10 cellular contexts compared by ENCODE assay signal in the genomic region with DNA sequence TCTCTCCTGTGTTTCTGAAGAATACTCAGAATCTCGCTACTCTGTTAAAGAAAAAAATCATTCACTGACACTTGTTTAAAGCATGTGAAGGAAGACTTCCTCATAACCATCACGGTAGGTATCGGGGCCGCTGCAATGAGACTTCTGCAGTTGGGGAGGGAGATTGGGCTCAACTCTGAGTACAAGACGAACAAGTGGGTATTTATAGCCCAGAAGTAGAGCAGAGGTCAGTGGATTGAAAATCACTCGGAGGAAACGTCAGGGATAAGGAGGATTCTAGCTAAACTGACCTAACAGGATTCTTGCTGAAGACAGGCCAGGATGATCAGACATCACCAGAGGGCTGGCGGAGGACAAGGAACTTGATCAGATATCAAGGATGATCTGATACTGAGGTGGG. TPM values are rescaled to one million over a fixed set of nuclear protein-coding genes. Genes with fewer than 3 reads are reported as not detected.
DNase-seq lines count a peak whose midpoint lies in the region; ATAC-seq and TF ChIP-seq lines count a peak whose summit lies in the region.
"Had no signal": no experiment of that assay in that cellular context is flagged by ENCODE, and none has a peak within 500 bp of the region (broad histone marks: within the 10 kb centered on the region; RNA-seq: fewer than 3 reads in every experiment).

No MANE protein-coding gene starts in this region.

- CTCF ChIA-PET in CD4-positive, alpha-beta T cell (lab: Charles Lee) = interaction anchor here (1.2 to 6.0 kb wide), 12 partner anchors 9 to 57 kb away, joined by 3 to 107 read pairs (median 12); a partner anchor contains a TSS

- peak overlapping the region; percentile 16 for H3K27ac Mint-ChIP-seq in CD4-positive, alpha-beta T cell
- no peak overlapping the region for H3K27ac Mint-ChIP-seq in central memory CD8-positive, alpha-beta T cell (ENCODE audit: low read depth)
- H3K27ac Mint-ChIP-seq in natural killer cell treated with Interleukin-12 subunit alpha and Interleukin-12 subunit beta and Interleukin-15 and Interleukin-18, amount 100 ng/mL, for 72 hours = peak overlapping the region; percentile 3 to 86
- H3K27ac Mint-ChIP-seq in activated naive CD4-positive, alpha-beta T cell treated with anti-CD3 and anti-CD28 coated beads, Interleukin-2, amount 50 U/mL, for 72 hours = no peak overlapping the region

- H3K4me3 ChIP-seq in heart left ventricle = no peak overlapping the region

- TF ChIP-seq POLR2A in heart left ventricle (IDR thresholded peaks at IDR 0.05) = peak in 1 of 2 donors; percentile 33

- POLR2A ChIA-PET in CD4-positive, alpha-beta T cell (lab: Charles Lee) = interaction anchor here (1.2 to 5.6 kb wide), 7 partner anchors 16 to 47 kb away, joined by 4 to 99 read pairs (median 30); a partner anchor contains a TSS

- H3K4me1 ChIP-seq in heart left ventricle = peaks cover 0 to 98% (median 67%) of the 10 kb centered on the region in 12 donors

- ATAC-seq in CD4-positive, alpha-beta T cell (ENCODE audit: poor library complexity) = no peak
- ATAC-seq in central memory CD8-positive, alpha-beta T cell (replicated peaks; ENCODE audit: extremely low read depth, poor library complexity, severe bottlenecking) = no peak
- ATAC-seq in heart left ventricle (peak in 2 of 4 donors; percentile 19 to 26), GM21825 (IDR thresholded peaks at IDR 0.05; ENCODE audit: unreplicated experiment) (no peak)
- ATAC-seq in natural killer cell treated with Interleukin-12 subunit alpha and Interleukin-12 subunit beta and Interleukin-15 and Interleukin-18, amount 100 ng/mL, for 72 hours = no peak
- no peak for ATAC-seq in activated naive CD4-positive, alpha-beta T cell treated with anti-CD3 and anti-CD28 coated beads, Interleukin-2, amount 50 U/mL, for 72 hours

- H3K27me3 ChIP-seq in CD4-positive, alpha-beta T cell (ENCODE audit: control insufficient read depth, insufficient read depth, low read length) = no peaks in the 10 kb centered on the region
- no peaks in the 10 kb centered on the region for H3K27me3 ChIP-seq in heart left ventricle

- no peak overlapping the region for H3K4me3 Mint-ChIP-seq in CD4-positive, alpha-beta T cell
- H3K4me3 Mint-ChIP-seq in central memory CD8-positive, alpha-beta T cell = peak overlapping the region; percentile 50
- H3K4me3 Mint-ChIP-seq in natural killer cell treated with Interleukin-12 subunit alpha and Interleukin-12 subunit beta and Interleukin-15 and Interleukin-18, amount 100 ng/mL, for 72 hours = peak overlapping the region; percentile 6

- no peak for DNase-seq in CD4-positive, alpha-beta T cell
- DNase-seq in central memory CD8-positive, alpha-beta T cell (ENCODE audit: low spot score in 2 of 2) = no peak
- peak in 1 of 5 donors; percentile 64 for DNase-seq in heart left ventricle
- no peak for DNase-seq in natural killer cell treated with Interleukin-12 subunit alpha and Interleukin-12 subunit beta and Interleukin-15 and Interleukin-18, amount 100 ng/mL, for 72 hours (ENCODE audit: low spot score)
- DNase-seq in activated naive CD4-positive, alpha-beta T cell treated with Interleukin-2 at 50 U/mL for 16 hours = no peak
- no peak for DNase-seq in activated naive CD4-positive, alpha-beta T cell treated with anti-CD3 and anti-CD28 coated beads, Interleukin-2, amount 50 U/mL, for 16 hours
- no peak for DNase-seq in activated naive CD4-positive, alpha-beta T cell treated with anti-CD3 and anti-CD28 coated beads, Interleukin-2, amount 50 U/mL, for 72 hours (ENCODE audit: low spot score in 2 of 2)

- peaks cover 0 to 8% (median 0%) of the 10 kb centered on the region in 9 donors for H3K36me3 ChIP-seq in heart left ventricle

- intact Hi-C loops in CD4-positive, alpha-beta T cell (cut with DNase I, micrococcal nuclease) = loop anchor here (1.0 kb wide), 3 partner anchors 14 to 45 kb away; a partner anchor contains a TSS
- intact Hi-C loops in heart left ventricle (cut with DNase I) = loop anchor here in 8 of 10 donors (1.0 to 5.0 kb wide), 6 partner anchors 32 to 46 kb away; a partner anchor contains a TSS

- no peak overlapping the region for H3K27ac ChIP-seq in CD4-positive, alpha-beta T cell (ENCODE audit: low read depth, low read length)
- peak overlapping the region; percentile 76 to 98 (median 90) for H3K27ac ChIP-seq in heart left ventricle

- H3K9me3 ChIP-seq in CD4-positive, alpha-beta T cell (ENCODE audit: control insufficient read depth, low read length) = no peaks in the 10 kb centered on the region
- H3K9me3 ChIP-seq in heart left ventricle = no peaks in the 10 kb centered on the region

- WGBS in heart left ventricle, 4 donors = 26 to 41% (median 37%) methylated on average over 8 of the region's 8 CpGs

- no peak for TF ChIP-seq CTCF in CD4-positive, alpha-beta T cell (IDR thresholded peaks at IDR 0.05)
- TF ChIP-seq CTCF in heart left ventricle (IDR thresholded peaks at IDR 0.05) = no peak

- no peaks in the 10 kb centered on the region for H3K27me3 Mint-ChIP-seq in CD4-positive, alpha-beta T cell
- H3K27me3 Mint-ChIP-seq in central memory CD8-positive, alpha-beta T cell = no peaks in the 10 kb centered on the region
- H3K27me3 Mint-ChIP-seq in natural killer cell treated with Interleukin-12 subunit alpha and Interleukin-12 subunit beta and Interleukin-15 and Interleukin-18, amount 100 ng/mL, for 72 hours = no peaks in the 10 kb centered on the region
- H3K27me3 Mint-ChIP-seq: activated naive CD8-positive, alpha-beta T cell had no signal

- peaks cover 79% of the 10 kb centered on the region for H3K4me1 Mint-ChIP-seq in CD4-positive, alpha-beta T cell (ENCODE audit: low read depth)
- H3K4me1 Mint-ChIP-seq in central memory CD8-positive, alpha-beta T cell = peaks cover 91% of the 10 kb centered on the region
- H3K4me1 Mint-ChIP-seq in natural killer cell treated with Interleukin-12 subunit alpha and Interleukin-12 subunit beta and Interleukin-15 and Interleukin-18, amount 100 ng/mL, for 72 hours (ENCODE audit: low read depth in 2 of 2) = peaks cover 76 to 82% of the 10 kb centered on the region in 2 donors

- H3K36me3 Mint-ChIP-seq in CD4-positive, alpha-beta T cell (ENCODE audit: low read depth) = peaks cover 13% of the 10 kb centered on the region
- H3K36me3 Mint-ChIP-seq in central memory CD8-positive, alpha-beta T cell (ENCODE audit: insufficient read depth) = peaks cover 21% of the 10 kb centered on the region
- peaks cover 5% of the 10 kb centered on the region for H3K36me3 Mint-ChIP-seq in natural killer cell treated with Interleukin-12 subunit alpha and Interleukin-12 subunit beta and Interleukin-15 and Interleukin-18, amount 100 ng/mL, for 72 hours
- H3K36me3 Mint-ChIP-seq in activated naive CD4-positive, alpha-beta T cell treated with anti-CD3 and anti-CD28 coated beads, Interleukin-2, amount 50 U/mL, for 72 hours = peaks cover 0 to 37% of the 10 kb centered on the region in 2 donors
- H3K36me3 Mint-ChIP-seq: CD4-positive, CD25-positive, alpha-beta regulatory T cell had no signal

- no peaks in the 10 kb centered on the region for H3K9me3 Mint-ChIP-seq in CD4-positive, alpha-beta T cell
- peaks cover 5% of the 10 kb centered on the region for H3K9me3 Mint-ChIP-seq in central memory CD8-positive, alpha-beta T cell
- H3K9me3 Mint-ChIP-seq in natural killer cell treated with Interleukin-12 subunit alpha and Interleukin-12 subunit beta and Interleukin-15 and Interleukin-18, amount 100 ng/mL, for 72 hours = peaks cover 4% of the 10 kb centered on the region
- H3K9me3 Mint-ChIP-seq in activated naive CD4-positive, alpha-beta T cell treated with anti-CD3 and anti-CD28 coated beads, Interleukin-2, amount 50 U/mL, for 72 hours = peaks cover 0 to 13% of the 10 kb centered on the region in 2 donors
- H3K9me3 Mint-ChIP-seq: CD4-positive, CD25-positive, alpha-beta regulatory T cell had no signal

RNA-seq across cellular contexts. Expression of a gene that starts 33.3 kb away (rescaled TPM):
- total RNA-seq in CD4-positive, alpha-beta T cell = 100 to 1,000 TPM; 127 to 133 TPM
- total RNA-seq in heart left ventricle = 10 to 100 TPM; 18.4 to 90.2 (median 27.7) TPM
- polyA plus RNA-seq in heart left ventricle = 10 to 100 TPM; 19.3 to 70.0 TPM
- total RNA-seq in natural killer cell treated with Interleukin-12 subunit alpha and Interleukin-12 subunit beta and Interleukin-15 and Interleukin-18, amount 100 ng/mL, for 72 hours = 10 to 100 TPM; 42.1 to 63.0 TPM
- total RNA-seq in activated naive CD4-positive, alpha-beta T cell treated with anti-CD3 and anti-CD28 coated beads, Interleukin-2, amount 50 U/mL, for 72 hours = 10 to 100 TPM; 19.6 to 26.1 TPM

RNA-seq across cellular contexts. Expression of a gene that starts 35.9 kb away (rescaled TPM):
- 1 to 10 TPM in 1 of 2 experiments, under 1 TPM in 1; 0.77 to 1.2 TPM for total RNA-seq in CD4-positive, alpha-beta T cell
- 1 to 10 TPM in 2 of 9 donors, under 1 TPM in 7; 0.59 to 1.9 (median 0.94) TPM for total RNA-seq in heart left ventricle
- under 1 TPM; 0.46 to 0.61 TPM for polyA plus RNA-seq in heart left ventricle
- under 1 TPM; 0.53 to 0.93 TPM for total RNA-seq in natural killer cell treated with Interleukin-12 subunit alpha and Interleukin-12 subunit beta and Interleukin-15 and Interleukin-18, amount 100 ng/mL, for 72 hours
- total RNA-seq in activated naive CD4-positive, alpha-beta T cell treated with anti-CD3 and anti-CD28 coated beads, Interleukin-2, amount 50 U/mL, for 72 hours = 1 to 10 TPM; 1.4 to 1.6 TPM

RNA-seq across cellular contexts. Expression of a gene that starts 48.7 kb away (rescaled TPM):
- total RNA-seq in CD4-positive, alpha-beta T cell = not detected
- 1 to 10 TPM; 1.2 to 4.9 (median 3.2) TPM for total RNA-seq in heart left ventricle
- polyA plus RNA-seq in heart left ventricle = 1 to 10 TPM in 1 of 2 donors, under 1 TPM in 1; 0.62 to 2.2 TPM
- under 1 TPM; 0.38 to 0.67 TPM for total RNA-seq in natural killer cell treated with Interleukin-12 subunit alpha and Interleukin-12 subunit beta and Interleukin-15 and Interleukin-18, amount 100 ng/mL, for 72 hours
- total RNA-seq in activated naive CD4-positive, alpha-beta T cell treated with anti-CD3 and anti-CD28 coated beads, Interleukin-2, amount 50 U/mL, for 72 hours = 1 to 10 TPM; 1.3 to 1.5 TPM
- total RNA-seq: CD4-positive, CD25-positive, alpha-beta regulatory T cell had no signal

RNA-seq across cellular contexts. Expression of a gene that starts 50.2 kb away (rescaled TPM):
- total RNA-seq in CD4-positive, alpha-beta T cell = 10 to 100 TPM; 23.9 to 26.1 TPM
- total RNA-seq in heart left ventricle = 100 to 1,000 TPM; 194 to 372 (median 209) TPM
- polyA plus RNA-seq in heart left ventricle = 100 to 1,000 TPM; 434 to 699 TPM
- total RNA-seq in natural killer cell treated with Interleukin-12 subunit alpha and Interleukin-12 subunit beta and Interleukin-15 and Interleukin-18, amount 100 ng/mL, for 72 hours = 100 to 1,000 TPM; 101 to 111 TPM
- 100 to 1,000 TPM; 232 to 431 TPM for total RNA-seq in activated naive CD4-positive, alpha-beta T cell treated with anti-CD3 and anti-CD28 coated beads, Interleukin-2, amount 50 U/mL, for 72 hours

Comparison
In these comparisons a context has a peak if more than half of its experiments do, and no peak if none do; other contexts are left out.
1. H3K27ac Mint-ChIP-seq: peak in CD4-positive, alpha-beta T cell (single experiment) and natural killer cell treated with Interleukin-12 subunit alpha and Interleukin-12 subunit beta and Interleukin-15 and Interleukin-18, amount 100 ng/mL, for 72 hours (2 of 2); none in central memory CD8-positive, alpha-beta T cell (single experiment) and activated naive CD4-positive, alpha-beta T cell treated with anti-CD3 and anti-CD28 coated beads, Interleukin-2, amount 50 U/mL, for 72 hours (0 of 2).